ENCODE assay signal across 25 cellular contexts in genomic region chr15:60215225-60215963, GRCh38.
DNase-seq lines count a peak whose midpoint lies in the region; ATAC-seq and TF ChIP-seq lines count a peak whose summit lies in the region.
"Had no signal": no experiment of that assay in that cellular context is flagged by ENCODE, and none has a peak within 500 bp of the region (broad histone marks: within the 10 kb centered on the region; RNA-seq: fewer than 3 reads in every experiment).

No MANE protein-coding gene starts in this region.

- H3K4me3 Mint-ChIP-seq in endodermal cell (no peak overlapping the region), progenitor cell of endocrine pancreas (ENCODE audit: low read depth) (no peak overlapping the region)
- H3K4me3 Mint-ChIP-seq: activated naive CD4-positive, alpha-beta T cell treated with anti-CD3 and anti-CD28 coated beads for 36 hours; brain; CD14-positive monocyte; nephron had no signal

- H3K36me3 Mint-ChIP-seq in endodermal cell (ENCODE audit: low read depth) = no peaks in the 10 kb centered on the region
- H3K36me3 Mint-ChIP-seq in progenitor cell of endocrine pancreas (ENCODE audit: insufficient read depth) = no peaks in the 10 kb centered on the region
- H3K36me3 Mint-ChIP-seq: brain, CD14-positive monocyte had no signal

- H3K4me1 Mint-ChIP-seq in endodermal cell = peaks cover 9% of the 10 kb centered on the region
- H3K4me1 Mint-ChIP-seq in progenitor cell of endocrine pancreas (ENCODE audit: low read depth) = no peaks in the 10 kb centered on the region
- H3K4me1 Mint-ChIP-seq: brain, CD14-positive monocyte, nephron had no signal

- no peaks in the 10 kb centered on the region for H3K4me1 ChIP-seq in endodermal cell (ENCODE audit: control insufficient read depth, insufficient read depth, low read length)
- H3K4me1 ChIP-seq: adrenal gland, parathyroid adenoma had no signal

- no peaks in the 10 kb centered on the region for H3K9me3 ChIP-seq in endodermal cell (ENCODE audit: control insufficient read depth, low read length)
- H3K9me3 ChIP-seq: adrenal gland had no signal

- no peak for ATAC-seq in HG03159 (IDR thresholded peaks at IDR 0.05; ENCODE audit: unreplicated experiment)
- ATAC-seq: right cardiac atrium had no signal

- no peak overlapping the region for H3K4me3 ChIP-seq in endodermal cell (ENCODE audit: low read length)
- H3K4me3 ChIP-seq: adrenal gland had no signal

- H3K27me3 Mint-ChIP-seq in endodermal cell (ENCODE audit: insufficient read depth) (no peaks in the 10 kb centered on the region), progenitor cell of endocrine pancreas (peaks cover 10% of the 10 kb centered on the region)

- no peak overlapping the region for H3K27ac Mint-ChIP-seq in endodermal cell
- no peak overlapping the region for H3K27ac Mint-ChIP-seq in progenitor cell of endocrine pancreas
- H3K27ac Mint-ChIP-seq: activated naive CD4-positive, alpha-beta T cell treated with anti-CD3 and anti-CD28 coated beads for 36 hours; brain; CD14-positive monocyte; nephron had no signal

- peak; percentile 61 for DNase-seq in DMS79 treated with DMSO at 0.1 percent for 48 hours (lab: John Stamatoyannopoulos, UW)
- DNase-seq in NCI-H2029 (lab: John Stamatoyannopoulos, UW) = peak; percentile 56
- peak; percentile 58 for DNase-seq in endodermal cell
- no peak for DNase-seq in progenitor cell of endocrine pancreas (ENCODE audit: low spot score, unreplicated experiment)
- DNase-seq in NCI-H187 (lab: John Stamatoyannopoulos, UW) = no peak
- no peak for DNase-seq in pons (ENCODE audit: low spot score)
- DNase-seq: activated naive CD4-positive, alpha-beta T cell treated with anti-CD3 and anti-CD28 coated beads for 36 hours; adrenal gland; cerebellar nuclear complex; islet precursor cell; KG1; MM.1S; NCI-H2107; NCI-H524; right cardiac atrium; SIG-M5; stimulated activated CD4-positive, alpha-beta T cell treated with anti-CD3 and anti-CD28 coated beads, Interleukin-12 subunit alpha, Interleukin-12 subunit beta, amount 100 ng/mL, for 4 hours; stimulated activated CD4-positive, alpha-beta T cell treated with anti-CD3 and anti-CD28 coated beads, Interleukin-4, amount 100 ng/mL, for 1 hour; SW 1271; T-helper 9 cell had no signal

- no peaks in the 10 kb centered on the region for H3K36me3 ChIP-seq in endodermal cell (ENCODE audit: control insufficient read depth, insufficient read depth, low read length)
- H3K36me3 ChIP-seq: adrenal gland had no signal

- H3K9me3 Mint-ChIP-seq in endodermal cell (no peaks in the 10 kb centered on the region), progenitor cell of endocrine pancreas (ENCODE audit: low read depth) (no peaks in the 10 kb centered on the region)
- H3K9me3 Mint-ChIP-seq: activated naive CD4-positive, alpha-beta T cell treated with anti-CD3 and anti-CD28 coated beads for 36 hours; nephron had no signal

- no peak overlapping the region for H3K27ac ChIP-seq in endodermal cell (ENCODE audit: low read depth, low read length)
- H3K27ac ChIP-seq: adrenal gland, parathyroid adenoma had no signal

- H3K9ac ChIP-seq in endodermal cell (ENCODE audit: extremely low read depth, low read length, poor library complexity, severe bottlenecking) = no peak overlapping the region
- H3K9ac ChIP-seq: parathyroid adenoma had no signal

- TF ChIP-seq CTCF in endodermal cell (conservative IDR thresholded peaks at IDR 0.05) = peak; percentile 60
- TF ChIP-seq CTCF in progenitor cell of endocrine pancreas (IDR thresholded peaks at IDR 0.05; ENCODE audit: unreplicated experiment) = peak; percentile 11

- H3K27me3 ChIP-seq in endodermal cell (ENCODE audit: control insufficient read depth, insufficient read depth, low read length, poor library complexity, severe bottlenecking) = no peaks in the 10 kb centered on the region
- H3K27me3 ChIP-seq: adrenal gland had no signal

- 83 to 92% methylated on average over 5 to 9 of the region's 10 CpGs for WGBS in endodermal cell (ENCODE audit: insufficient coverage in 1 of 2, insufficient read length in 1 of 2), 2 experiments

Comparison
In these comparisons a context has a peak if more than half of its experiments do, and no peak if none do; other contexts are left out.
1. DNase-seq: peak in DMS79 treated with DMSO at 0.1 percent for 48 hours (single experiment), NCI-H2029 (single experiment) and endodermal cell (single experiment); none in progenitor cell of endocrine pancreas (single experiment), NCI-H187 (0 of 2) and pons (single experiment).